18 cellular contexts compared by ENCODE assay signal in genomic region chr9:87853843-87854242, GRCh38. TPM values are rescaled to one million over a fixed set of nuclear protein-coding genes. Genes with fewer than 3 reads are reported as not detected.
DNase-seq lines count a peak whose midpoint lies in the region; ATAC-seq and TF ChIP-seq lines count a peak whose summit lies in the region.
"Had no signal": no experiment of that assay in that cellular context is flagged by ENCODE, and none has a peak within 500 bp of the region (broad histone marks: within the 10 kb centered on the region; RNA-seq: fewer than 3 reads in every experiment).

No MANE protein-coding gene starts in this region.

- no peak overlapping the region for H3K9ac ChIP-seq in SK-N-SH
- H3K9ac ChIP-seq in colonic mucosa (ENCODE audit: low read depth in 2 of 2, low read length in 2 of 2), result no peak overlapping the region
- H3K9ac ChIP-seq: BLaER1 treated with 17β-estradiol and CSF1 and Interleukin-3, amounts not matched to agents 10 nM and 100 nM; GM23248 had no signal

- peak overlapping the region in 1 of 2 experiments; percentile 16; a peak in 1 of 4 replicates for H3K27ac ChIP-seq in SK-N-SH (ENCODE audit: low read depth in 2 of 2, low read length in 1 of 2)
- peak overlapping the region; percentile 80 for H3K27ac ChIP-seq in WERI-Rb-1
- no peak overlapping the region for H3K27ac ChIP-seq in colonic mucosa
- H3K27ac ChIP-seq: BLaER1 treated with 17β-estradiol and CSF1 and Interleukin-3, amounts not matched to agents 10 nM and 100 nM; GM23248 had no signal

- TF ChIP-seq EP300 in SK-N-SH (IDR thresholded peaks at IDR 0.05; ENCODE audit: borderline replicate concordance in 1 of 2, low read depth in 1 of 2, low read length in 1 of 2), result no peak

- TF ChIP-seq RAD21 in SK-N-SH (IDR thresholded peaks at IDR 0.05; ENCODE audit: low read length), result no peak

- H3K9me3 Mint-ChIP-seq in glutamatergic neuron (ENCODE audit: unreplicated experiment), result peaks cover 20% of the 10 kb centered on the region

- DNase-seq in SK-N-SH (peak; percentile 38), WERI-Rb-1 (peak; percentile 82), glutamatergic neuron (no peak), renal cortical epithelial cell (ENCODE audit: low read depth) (peak; percentile 32), colonic mucosa (no peak)
- DNase-seq: 8988T, GM23248, KBM-7, NCI-H1048, NCI-H1694 treated with DMSO at 0.1 percent for 48 hours, NCI-H510A treated with DMSO at 0.1 percent for 48 hours, PC-3 had no signal

- H3K36me3 ChIP-seq in SK-N-SH (replicated peaks in 1 of 2; ENCODE audit: control insufficient read depth in 1 of 2, insufficient read depth in 2 of 2, low read length in 1 of 2), result no peaks in the 10 kb centered on the region
- no peaks in the 10 kb centered on the region for H3K36me3 ChIP-seq in WERI-Rb-1
- no peaks in the 10 kb centered on the region for H3K36me3 ChIP-seq in colonic mucosa
- H3K36me3 ChIP-seq: BLaER1 treated with 17β-estradiol and CSF1 and Interleukin-3, amounts not matched to agents 10 nM and 100 nM had no signal

- TF ChIP-seq CTCF in SK-N-SH (IDR thresholded peaks at IDR 0.05) (no peak), WERI-Rb-1 (IDR thresholded peaks at IDR 0.05; ENCODE audit: low read depth, low read length) (no peak), glutamatergic neuron (IDR thresholded peaks at IDR 0.05; ENCODE audit: partially characterized antibody, unreplicated experiment) (no peak), colonic mucosa (IDR thresholded peaks at IDR 0.05) (no peak)

- peak overlapping the region; percentile 56 for H3K4me3 Mint-ChIP-seq in glutamatergic neuron (ENCODE audit: unreplicated experiment)

- H3K36me3 Mint-ChIP-seq in glutamatergic neuron (ENCODE audit: unreplicated experiment), result peaks cover 2% of the 10 kb centered on the region

- H3K9me3 ChIP-seq in SK-N-SH (no peaks in the 10 kb centered on the region), WERI-Rb-1 (ENCODE audit: severe bottlenecking) (no peaks in the 10 kb centered on the region), colonic mucosa (no peaks in the 10 kb centered on the region)

- H3F3A ChIP-seq in SK-N-SH (replicated peaks; ENCODE audit: insufficient read depth), result no peaks in the 10 kb centered on the region

- POLR2A ChIA-PET in SK-N-SH (lab: Yijun Ruan, JAX), result no interaction called here

- H2AFZ ChIP-seq in SK-N-SH (ENCODE audit: low read depth), result no peak overlapping the region
- H2AFZ ChIP-seq: GM23248 had no signal

- no peaks in the 10 kb centered on the region for H3K9me2 ChIP-seq in SK-N-SH

- CTCF ChIA-PET in SK-N-SH (lab: Yijun Ruan, JAX), result interaction anchor here (0.7 kb wide), 1 partner anchor 14 kb away, joined by 3 read pairs; no protein-coding TSS in a partner anchor

- H3K4me2 ChIP-seq in SK-N-SH, result no peak overlapping the region

- no peaks in the 10 kb centered on the region for H4K20me1 ChIP-seq in SK-N-SH (ENCODE audit: insufficient read depth)
- H4K20me1 ChIP-seq: BLaER1 treated with 17β-estradiol and CSF1 and Interleukin-3, amounts not matched to agents 10 nM and 100 nM had no signal

- WGBS in SK-N-SH (ENCODE audit: low lambda C conversion rate), result 13% methylated on average over 1 of the region's 1 CpG

- H3K27ac Mint-ChIP-seq in glutamatergic neuron (ENCODE audit: unreplicated experiment), result peak overlapping the region; percentile 91

- H3K4me1 ChIP-seq in SK-N-SH (ENCODE audit: control insufficient read depth in 1 of 2, insufficient read depth in 2 of 2, low read depth in 1 of 2, low read length in 1 of 2) (peaks cover 0 to 13% of the 10 kb centered on the region in 2 experiments; a peak in 2 of 4 replicates), colonic mucosa (no peaks in the 10 kb centered on the region)

- H3K27me3 ChIP-seq in SK-N-SH (ENCODE audit: insufficient read depth) (no peaks in the 10 kb centered on the region), WERI-Rb-1 (ENCODE audit: insufficient read depth, low read depth, severe bottlenecking) (no peaks in the 10 kb centered on the region), colonic mucosa (no peaks in the 10 kb centered on the region)
- H3K27me3 ChIP-seq: BLaER1 treated with 17β-estradiol and CSF1 and Interleukin-3, amounts not matched to agents 10 nM and 100 nM had no signal

- H3K4me3 ChIP-seq in SK-N-SH (ENCODE audit: low read depth in 2 of 2, low read length in 1 of 2) (no peak overlapping the region), WERI-Rb-1 (ENCODE audit: low read depth, low read length) (no peak overlapping the region), colonic mucosa (no peak overlapping the region)
- H3K4me3 ChIP-seq: BLaER1 treated with 17β-estradiol and CSF1 and Interleukin-3, amounts not matched to agents 10 nM and 100 nM; GM12878; GM23248 had no signal

- peaks cover 11% of the 10 kb centered on the region for H3K27me3 Mint-ChIP-seq in glutamatergic neuron (ENCODE audit: unreplicated experiment)

- intact Hi-C loops in colonic mucosa (cut with DNase I), result no loop called here

- ATAC-seq in SK-N-SH treated with all-trans-retinoic acid at 6 μM for 48 hours (no peak), GM18498 (IDR thresholded peaks at IDR 0.05; ENCODE audit: unreplicated experiment) (no peak), GM19351 (IDR thresholded peaks at IDR 0.05; ENCODE audit: unreplicated experiment) (no peak)
- ATAC-seq: GM12878, PC-3 had no signal

- H3K4me1 Mint-ChIP-seq in glutamatergic neuron (ENCODE audit: low read depth, unreplicated experiment), result peaks cover 24% of the 10 kb centered on the region

- no peaks in the 10 kb centered on the region for H3K79me2 ChIP-seq in SK-N-SH (ENCODE audit: insufficient read depth)

TF ChIP-seq in SK-N-SH, 30 proteins besides CTCF, POLR2A, EP300 and RAD21 (continues in another document):
- no peak for TF ChIP-seq FOXM1 (IDR thresholded peaks at IDR 0.05; ENCODE audit: low read depth)
- TF ChIP-seq POLR2AphosphoS5 (IDR thresholded peaks at IDR 0.05; ENCODE audit: low read depth, low read length), result no peak
- TF ChIP-seq NFIC (IDR thresholded peaks at IDR 0.05; ENCODE audit: borderline replicate concordance), result no peak
- TF ChIP-seq FOSL2 (IDR thresholded peaks at IDR 0.05; ENCODE audit: borderline replicate concordance, low read depth), result no peak
- no peak for TF ChIP-seq SMC3 (IDR thresholded peaks at IDR 0.05; ENCODE audit: low read depth, low read length)
- no peak for TF ChIP-seq ZBTB33 (IDR thresholded peaks at IDR 0.05; ENCODE audit: borderline replicate concordance, low read depth)
- TF ChIP-seq SIN3A (IDR thresholded peaks at IDR 0.05; ENCODE audit: borderline replicate concordance, low read depth, low read length), result no peak
- no peak for TF ChIP-seq TEAD4 (IDR thresholded peaks at IDR 0.05; ENCODE audit: borderline replicate concordance, insufficient read depth)
- TF ChIP-seq NRF1 (IDR thresholded peaks at IDR 0.05; ENCODE audit: low read depth, low read length), result no peak
- no peak for TF ChIP-seq MEF2A (IDR thresholded peaks at IDR 0.05; ENCODE audit: borderline replicate concordance, low read depth)

TF ChIP-seq in SK-N-SH treated with all-trans-retinoic acid at 6 μM for 48 hours, 23 proteins besides CTCF, POLR2A, EP300 and RAD21 (continues in another document):
- no peak for TF ChIP-seq CSDC2 (CRISPR knock-in tag; IDR thresholded peaks at IDR 0.05)
- TF ChIP-seq TSHZ2 (CRISPR knock-in tag; IDR thresholded peaks at IDR 0.05), result no peak
- TF ChIP-seq TCF4 (CRISPR knock-in tag; IDR thresholded peaks at IDR 0.05; ENCODE audit: borderline replicate concordance), result no peak
- no peak for TF ChIP-seq CSRNP3 (CRISPR knock-in tag; IDR thresholded peaks at IDR 0.05)
- TF ChIP-seq SNAI2 (CRISPR knock-in tag; IDR thresholded peaks at IDR 0.05), result no peak
- no peak for TF ChIP-seq TOX (CRISPR knock-in tag; IDR thresholded peaks at IDR 0.05; ENCODE audit: borderline replicate concordance)
- TF ChIP-seq ZNF565 (CRISPR knock-in tag; conservative IDR thresholded peaks at IDR 0.05; ENCODE audit: low read depth), result no peak
- TF ChIP-seq ZNF8 (CRISPR knock-in tag; IDR thresholded peaks at IDR 0.05), result no peak
- TF ChIP-seq PPARA (CRISPR knock-in tag; IDR thresholded peaks at IDR 0.05; ENCODE audit: borderline replicate concordance), result no peak

RNA-seq across cellular contexts. Expression of gene SPATA31E1, which starts 28.8 kb away (rescaled TPM):
- not detected in 2 replicates for polyA plus RNA-seq in SK-N-SH (2012; rRNA removed)
- not detected in 2 replicates for polyA plus RNA-seq in SK-N-SH (2012; cell fraction: cytosol; rRNA removed)
- not detected in 2 replicates for polyA plus RNA-seq in SK-N-SH (2012; cell fraction: nucleus; rRNA removed)
- total RNA-seq in glutamatergic neuron (ENCODE audit: unreplicated experiment) (0.71 TPM), renal cortical epithelial cell (not detected in 2 replicates), colonic mucosa (under 1 TPM in 1 of 2 donors, not detected in 1; 0.07 TPM)
- total RNA-seq: G401, GM12878, GM23248 had no signal
- polyA plus RNA-seq: GM12878, GM23248 had no signal

Comparison
In these comparisons a context has a peak if more than half of its experiments do, and no peak if none do; other contexts are left out.
1. DNase-seq: peak in SK-N-SH (single experiment), WERI-Rb-1 (single experiment) and renal cortical epithelial cell (single experiment); none in glutamatergic neuron (single experiment) and colonic mucosa (single experiment).